18 cellular contexts compared by ENCODE assay signal in genomic region chr9:88355166-88355565, GRCh38. TPM values are rescaled to one million over a fixed set of nuclear protein-coding genes. Genes with fewer than 3 reads are reported as not detected.
DNase-seq lines count a peak whose midpoint lies in the region; ATAC-seq, FAIRE-seq and TF ChIP-seq lines count a peak whose summit lies in the region.
"Had no signal": no experiment of that assay in that cellular context is flagged by ENCODE, and none has a peak within 500 bp of the region (broad histone marks: within the 10 kb centered on the region; RNA-seq: fewer than 3 reads in every experiment).

No MANE protein-coding gene starts in this region.

- intact Hi-C loops in activated CD4-positive, alpha-beta T cell treated with anti-CD3 and anti-CD28 coated beads for 36 hours (cut with DNase I, micrococcal nuclease) = no loop called here
- intact Hi-C loops in activated CD8-positive, alpha-beta T cell treated with anti-CD3 and anti-CD28 coated beads for 36 hours (cut with micrococcal nuclease) = no loop called here
- intact Hi-C loops in ovary (cut with DNase I) = no loop called here

- H3K36me3 Mint-ChIP-seq in activated CD4-positive, alpha-beta T cell treated with anti-CD3 and anti-CD28 coated beads for 36 hours (ENCODE audit: low read depth) = peaks cover 1% of the 10 kb centered on the region
- H3K36me3 Mint-ChIP-seq in activated CD8-positive, alpha-beta T cell treated with anti-CD3 and anti-CD28 coated beads for 36 hours (ENCODE audit: low read depth) = no peaks in the 10 kb centered on the region
- H3K36me3 Mint-ChIP-seq: activated naive CD4-positive, alpha-beta T cell treated with anti-CD3 and anti-CD28 coated beads, Interleukin-2, amount 50 U/mL, for 24 hours; CD4-positive, CD25-positive, alpha-beta regulatory T cell had no signal

- no peak overlapping the region for H3K27ac ChIP-seq in keratinocyte (ENCODE audit: control insufficient read depth, insufficient read depth, low read length)
- H3K27ac ChIP-seq in ovary = no peak overlapping the region
- H3K27ac ChIP-seq: A549, right atrium auricular region had no signal

- WGBS in ovary, 3 donors = 83 to 91% (median 86%) methylated on average over 2 of the region's 2 CpGs

- no peak for TF ChIP-seq EP300 in Ishikawa (IDR thresholded peaks at IDR 0.05; ENCODE audit: borderline replicate concordance)
- no peak for TF ChIP-seq EP300 in ovary (IDR thresholded peaks at IDR 0.05)

- no peak for TF ChIP-seq RAD21 in Ishikawa (IDR thresholded peaks at IDR 0.05; ENCODE audit: low read depth)

- ATAC-seq in activated CD4-positive, alpha-beta T cell treated with anti-CD3 and anti-CD28 coated beads for 36 hours = peak; percentile 64
- peak; percentile 34 for ATAC-seq in activated CD8-positive, alpha-beta T cell treated with anti-CD3 and anti-CD28 coated beads for 36 hours
- ATAC-seq: A549 had no signal

- H3K36me3 ChIP-seq in keratinocyte (ENCODE audit: control insufficient read depth in 2 of 2, extremely low read depth in 1 of 2, insufficient read depth in 2 of 2, low read length in 2 of 2) (no peaks in the 10 kb centered on the region), ovary (no peaks in the 10 kb centered on the region)
- H3K36me3 ChIP-seq: right atrium auricular region had no signal

- H3K9ac ChIP-seq in keratinocyte (ENCODE audit: control insufficient read depth, extremely low read depth, insufficient read depth, low read length) = no peak overlapping the region

- H3K27ac Mint-ChIP-seq in activated CD4-positive, alpha-beta T cell treated with anti-CD3 and anti-CD28 coated beads for 36 hours = no peak overlapping the region
- no peak overlapping the region for H3K27ac Mint-ChIP-seq in activated CD8-positive, alpha-beta T cell treated with anti-CD3 and anti-CD28 coated beads for 36 hours
- H3K27ac Mint-ChIP-seq: activated naive CD4-positive, alpha-beta T cell treated with anti-CD3 and anti-CD28 coated beads, Interleukin-2, amount 50 U/mL, for 24 hours; CD4-positive, CD25-positive, alpha-beta regulatory T cell; immature natural killer cell had no signal

- H3K4me1 Mint-ChIP-seq in activated CD4-positive, alpha-beta T cell treated with anti-CD3 and anti-CD28 coated beads for 36 hours = no peaks in the 10 kb centered on the region
- H3K4me1 Mint-ChIP-seq in activated CD8-positive, alpha-beta T cell treated with anti-CD3 and anti-CD28 coated beads for 36 hours (ENCODE audit: low read depth) = no peaks in the 10 kb centered on the region
- H3K4me1 Mint-ChIP-seq: activated naive CD4-positive, alpha-beta T cell treated with anti-CD3 and anti-CD28 coated beads, Interleukin-2, amount 50 U/mL, for 24 hours; CD4-positive, CD25-positive, alpha-beta regulatory T cell; central memory CD8-positive, alpha-beta T cell; neural crest cell had no signal

- H3K4me1 ChIP-seq in keratinocyte (ENCODE audit: control insufficient read depth, extremely low read depth, insufficient read depth, low read length) (peaks cover 5% of the 10 kb centered on the region), ovary (ENCODE audit: insufficient read depth) (no peaks in the 10 kb centered on the region)
- H3K4me1 ChIP-seq: A549, right atrium auricular region had no signal

- no peaks in the 10 kb centered on the region for H3K27me3 Mint-ChIP-seq in activated CD4-positive, alpha-beta T cell treated with anti-CD3 and anti-CD28 coated beads for 36 hours
- no peaks in the 10 kb centered on the region for H3K27me3 Mint-ChIP-seq in activated CD8-positive, alpha-beta T cell treated with anti-CD3 and anti-CD28 coated beads for 36 hours
- H3K27me3 Mint-ChIP-seq: activated naive CD4-positive, alpha-beta T cell treated with anti-CD3 and anti-CD28 coated beads, Interleukin-2, amount 50 U/mL, for 24 hours; central memory CD8-positive, alpha-beta T cell had no signal

- H3K9me3 ChIP-seq in keratinocyte (ENCODE audit: control insufficient read depth, low read depth, low read length) (no peaks in the 10 kb centered on the region), ovary (no peaks in the 10 kb centered on the region)

- dilution Hi-C loops in keratinocyte (cut with MboI; ENCODE audit: extremely low pct_ligation_motif_present, low sequenced_read_pairs) = no loop called here

- no peaks in the 10 kb centered on the region for H3K79me2 ChIP-seq in keratinocyte (ENCODE audit: control insufficient read depth, insufficient read depth, low read length)

- no peak for TF ChIP-seq CTCF in activated CD8-positive, alpha-beta T cell treated with anti-CD3 and anti-CD28 coated beads for 36 hours (IDR thresholded peaks at IDR 0.05)
- TF ChIP-seq CTCF in keratinocyte (optimal IDR thresholded peaks at IDR 0.05 in 1 of 3, IDR thresholded peaks at IDR 0.05 in 1 of 3, conservative IDR thresholded peaks at IDR 0.05 in 1 of 3; ENCODE audit: extremely low read depth in 1 of 3, insufficient read depth in 2 of 3, low read length in 3 of 3) (no peak), ovary (IDR thresholded peaks at IDR 0.05) (no peak)

- peaks cover 6% of the 10 kb centered on the region for H3K9me3 Mint-ChIP-seq in activated CD4-positive, alpha-beta T cell treated with anti-CD3 and anti-CD28 coated beads for 36 hours (ENCODE audit: low read depth)
- H3K9me3 Mint-ChIP-seq in activated CD8-positive, alpha-beta T cell treated with anti-CD3 and anti-CD28 coated beads for 36 hours = peaks cover 10% of the 10 kb centered on the region
- H3K9me3 Mint-ChIP-seq: central memory CD8-positive, alpha-beta T cell had no signal

- DNase-seq in activated CD4-positive, alpha-beta T cell treated with anti-CD3 and anti-CD28 coated beads for 36 hours = peak; percentile 22
- DNase-seq in activated CD4-positive, alpha-beta T cell treated with anti-CD3 and anti-CD28 coated beads, Interleukin-2, amount 50 U/mL, for 1 hour = no peak
- peak; percentile 18 for DNase-seq in activated CD8-positive, alpha-beta T cell treated with anti-CD3 and anti-CD28 coated beads for 36 hours
- peak; percentile 55 for DNase-seq in keratinocyte (ENCODE audit: low read depth, low spot score)
- no peak for DNase-seq in DMS79 (lab: John Stamatoyannopoulos, UW)
- DNase-seq in ovary = no peak
- no peak for DNase-seq in HUDEP-2 (lab: John Stamatoyannopoulos, UW; ENCODE audit: unreplicated experiment in 76 of 76)
- DNase-seq: immature natural killer cell, mesendoderm, NCI-H2081 treated with DMSO at 0.1 percent for 48 hours had no signal

- H3K27me3 ChIP-seq in keratinocyte (ENCODE audit: control insufficient read depth, extremely low read depth, insufficient read depth, low read length) (no peaks in the 10 kb centered on the region), ovary (no peaks in the 10 kb centered on the region)
- H3K27me3 ChIP-seq: right atrium auricular region had no signal

- H4K20me1 ChIP-seq in keratinocyte (ENCODE audit: control insufficient read depth, extremely low read depth, insufficient read depth, low read length) = no peaks in the 10 kb centered on the region

- CTCF ChIA-PET in activated CD4-positive, alpha-beta T cell treated with anti-CD3 and anti-CD28 coated beads for 36 hours (lab: Charles Lee) = interaction anchor here (0.8 to 0.9 kb wide), 2 partner anchors 14 to 17 kb away, joined by 3 read pairs; no protein-coding TSS in a partner anchor
- CTCF ChIA-PET in activated CD8-positive, alpha-beta T cell treated with anti-CD3 and anti-CD28 coated beads for 36 hours (lab: Charles Lee) = interaction anchor here (0.9 kb wide), 1 partner anchor 25 kb away, joined by 3 read pairs; no protein-coding TSS in a partner anchor

- TF ChIP-seq POLR2A in ovary (IDR thresholded peaks at IDR 0.05) = no peak

- H2AFZ ChIP-seq in keratinocyte (ENCODE audit: control insufficient read depth, low read length) = no peak overlapping the region

- no peak overlapping the region for H3K4me3 Mint-ChIP-seq in activated CD4-positive, alpha-beta T cell treated with anti-CD3 and anti-CD28 coated beads for 36 hours
- no peak overlapping the region for H3K4me3 Mint-ChIP-seq in activated CD8-positive, alpha-beta T cell treated with anti-CD3 and anti-CD28 coated beads for 36 hours
- H3K4me3 Mint-ChIP-seq: activated naive CD4-positive, alpha-beta T cell treated with anti-CD3 and anti-CD28 coated beads, Interleukin-2, amount 50 U/mL, for 24 hours; CD4-positive, CD25-positive, alpha-beta regulatory T cell; central memory CD8-positive, alpha-beta T cell; immature natural killer cell; neural crest cell had no signal

- H3K4me2 ChIP-seq in keratinocyte (ENCODE audit: control insufficient read depth, extremely low read depth, insufficient read depth, low read depth, low read length) = no peak overlapping the region
- H3K4me2 ChIP-seq: A549 had no signal

- peak; percentile 70 for FAIRE-seq in keratinocyte (lab: Jason Lieb, UNC)
- FAIRE-seq: A549, G401.6 had no signal

- POLR2A ChIA-PET in activated CD4-positive, alpha-beta T cell treated with anti-CD3 and anti-CD28 coated beads for 36 hours (lab: Charles Lee) = interaction anchor here (0.6 kb wide), 2 partner anchors 90 to 367 kb away, joined by 3 read pairs; no protein-coding TSS in a partner anchor
- POLR2A ChIA-PET in activated CD8-positive, alpha-beta T cell treated with anti-CD3 and anti-CD28 coated beads for 36 hours (lab: Charles Lee) = no interaction called here

- H3K4me3 ChIP-seq in keratinocyte (ENCODE audit: control insufficient read depth in 2 of 3, extremely low read depth in 1 of 3, insufficient read depth in 2 of 3, low read depth in 1 of 3, low read length in 3 of 3) (no peak overlapping the region), ovary (no peak overlapping the region)
- H3K4me3 ChIP-seq: A549, right atrium auricular region had no signal

- no peaks in the 10 kb centered on the region for H3K9me1 ChIP-seq in keratinocyte (ENCODE audit: control insufficient read depth, extremely low read depth, insufficient read depth, low read length)

TF ChIP-seq in Ishikawa, 13 proteins besides CTCF, POLR2A, EP300 and RAD21 (continues in another document):
- TF ChIP-seq USF1 (IDR thresholded peaks at IDR 0.05) = peak; percentile 75

RNA-seq across cellular contexts. Expression of gene SPIN1, which starts 33.1 kb away (rescaled TPM):
- 10 to 100 TPM; 17.9 to 22.1 TPM for total RNA-seq in activated CD4-positive, alpha-beta T cell treated with anti-CD3 and anti-CD28 coated beads for 36 hours
- 10 to 100 TPM; 31.2 to 32.0 TPM for total RNA-seq in activated CD8-positive, alpha-beta T cell treated with anti-CD3 and anti-CD28 coated beads for 36 hours
- polyA plus RNA-seq in keratinocyte (47.3 to 68.8 TPM (median 61.2 TPM) in 3 replicates), ovary (10 to 100 TPM; 61.4 to 95.0 TPM)
- 52.2 TPM for polyA plus RNA-seq in keratinocyte (2011; ENCODE audit: low read depth)
- polyA plus RNA-seq in keratinocyte (2011; cell fraction: cytosol; rRNA removed) = 36.8 and 68.0 TPM in 2 replicates
- polyA plus RNA-seq in keratinocyte (2011; cell fraction: nucleus; rRNA removed) = 58.1 and 64.7 TPM in 2 replicates
- 26.9 and 39.7 TPM in 2 replicates for polyA plus RNA-seq in keratinocyte (2012; ENCODE audit: low replicate concordance)
- 22.0 to 87.4 TPM (median 44.9 TPM) in 3 replicates for polyA minus RNA-seq in keratinocyte
- 37.2 TPM for polyA minus RNA-seq in keratinocyte (2011; cell fraction: cytosol; rRNA and poly(A)+ RNA removed)
- 24.1 and 54.7 TPM in 2 replicates for polyA minus RNA-seq in keratinocyte (2011; cell fraction: nucleus; rRNA and poly(A)+ RNA removed)
- total RNA-seq in ovary = 100 to 1,000 TPM in 6 of 7 donors, 10 to 100 TPM in 1; 88.5 to 144 (median 131) TPM

Comparison
In these comparisons a context has a peak if more than half of its experiments do, and no peak if none do; other contexts are left out.
1. DNase-seq: peak in activated CD4-positive, alpha-beta T cell treated with anti-CD3 and anti-CD28 coated beads for 36 hours (single experiment), activated CD8-positive, alpha-beta T cell treated with anti-CD3 and anti-CD28 coated beads for 36 hours (single experiment) and keratinocyte (single experiment); none in activated CD4-positive, alpha-beta T cell treated with anti-CD3 and anti-CD28 coated beads, Interleukin-2, amount 50 U/mL, for 1 hour (single experiment), DMS79 (single experiment), ovary (0 of 5) and HUDEP-2 (0 of 76).